Comparison of ENCODE assay signal across 8 cellular contexts in the genomic region with DNA sequence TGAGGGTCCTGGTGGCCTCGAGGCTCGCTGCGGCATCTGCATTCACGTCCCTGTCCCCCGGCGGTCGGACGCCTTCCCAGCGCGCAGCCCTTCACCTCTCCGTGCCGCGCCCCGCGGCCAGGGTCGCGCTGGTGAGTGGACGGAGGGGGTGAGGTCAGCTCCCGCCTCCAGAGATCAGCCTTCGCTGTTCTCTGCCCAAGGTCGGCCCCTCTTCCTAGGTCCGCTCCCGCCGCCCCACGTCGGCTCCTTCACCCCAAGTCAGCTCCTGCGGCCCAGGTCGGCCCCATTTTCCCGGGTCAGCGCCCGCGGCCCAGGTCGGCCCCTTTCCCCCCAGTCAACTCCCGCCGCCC. TPM values are rescaled to one million over a fixed set of nuclear protein-coding genes. Genes with fewer than 3 reads are reported as not detected.
A peak's percentile ranks its signal among the peaks of the same experiment; 100 is the strongest.
DNase-seq lines count a peak whose midpoint lies in the region; ATAC-seq, FAIRE-seq and TF ChIP-seq lines count a peak whose summit lies in the region.
"Not testable (repeated sequence)": the region's sequence is repeated elsewhere in the genome, so short reads cannot be mapped to it uniquely, and the experiment has no call there.

No MANE protein-coding gene starts in this region.

- not testable (repeated sequence) for TF ChIP-seq POLR2A in HepG2 (IDR thresholded peaks at IDR 0.05; ENCODE audit: insufficient read depth in 1 of 2, low read depth in 2 of 2, low read length in 2 of 2)

- TF ChIP-seq RAD21 in HepG2 (CRISPR knock-in tag; IDR thresholded peaks at IDR 0.05) = not testable (repeated sequence)

- TF ChIP-seq EP300 in HepG2 (IDR thresholded peaks at IDR 0.05; ENCODE audit: low read depth in 2 of 2, low read length in 2 of 2); HepG2 (CRISPR knock-in tag; IDR thresholded peaks at IDR 0.05; ENCODE audit: borderline replicate concordance): not testable (repeated sequence)

- in situ Hi-C loops in HepG2 (cut with HindIII; ENCODE audit: extremely low pct_ligation_motif_present, low pct_unique_long_range_greater_than_20kb) = not testable (repeated sequence)

- H3K27me3 Mint-ChIP-seq in activated T-cell treated with anti-CD3 and anti-CD28 coated beads, Interleukin-2, amount 50 U/mL, for 24 hours = not testable (repeated sequence)

- peak overlapping the region; percentile 69 for H3K4me3 Mint-ChIP-seq in activated T-cell treated with anti-CD3 and anti-CD28 coated beads, Interleukin-2, amount 50 U/mL, for 24 hours

- not testable (repeated sequence) for TF ChIP-seq CTCF in GM06990 (IDR thresholded peaks at IDR 0.05; ENCODE audit: insufficient read depth, low read length, poor library complexity, severe bottlenecking); LNCaP clone FGC (IDR thresholded peaks at IDR 0.05; ENCODE audit: control insufficient read depth, extremely low read depth, insufficient read depth); HepG2 (CRISPR knock-in tag; IDR thresholded peaks at IDR 0.05); upper lobe of right lung (IDR thresholded peaks at IDR 0.05)

- H3K36me3 ChIP-seq in GM06990 (ENCODE audit: control insufficient read depth, insufficient read depth, low read length); HepG2 (replicated peaks in 1 of 2; ENCODE audit: control insufficient read depth in 1 of 2, insufficient read depth in 2 of 2, low read length in 2 of 2); upper lobe of right lung: not testable (repeated sequence)

- not testable (repeated sequence) for DNase-seq in GM06990 (ENCODE audit: extremely low read depth, insufficient read length); LNCaP clone FGC (ENCODE audit: low read depth); activated T-cell treated with anti-CD3 and anti-CD28 coated beads, Interleukin-2, amount 50 U/mL, for 24 hours; HepG2 (ENCODE audit: low spot score); upper lobe of right lung

- WGBS in HepG2 (ENCODE audit: low lambda C conversion rate) = no CpG with 5 or more reads among the region's 35 CpGs

- H3K27ac ChIP-seq in HepG2 (ENCODE audit: extremely low read length, insufficient read depth, low read length); upper lobe of right lung: not testable (repeated sequence)

- H4K20me1 ChIP-seq in HepG2 (ENCODE audit: insufficient read depth, low read length) = not testable (repeated sequence)

- not testable (repeated sequence) for H3K36me3 Mint-ChIP-seq in activated T-cell treated with anti-CD3 and anti-CD28 coated beads, Interleukin-2, amount 50 U/mL, for 24 hours (ENCODE audit: low read depth)

- POLR2A ChIA-PET in HepG2 (lab: Yijun Ruan, JAX) = not testable (repeated sequence)

- peak; percentile 25 for ATAC-seq in GM21528 (IDR thresholded peaks at IDR 0.05; ENCODE audit: low FRiP score, unreplicated experiment)
- ATAC-seq in HG02943 (IDR thresholded peaks at IDR 0.05; ENCODE audit: low read depth, unreplicated experiment) = peak; percentile 16
- peak; percentile 20 for ATAC-seq in esophagus mucosa
- ATAC-seq in HepG2 = peak; percentile 68
- not testable (repeated sequence) for ATAC-seq in upper lobe of right lung

- H3K27ac Mint-ChIP-seq in activated T-cell treated with anti-CD3 and anti-CD28 coated beads, Interleukin-2, amount 50 U/mL, for 24 hours = peak overlapping the region; percentile 73

- not testable (repeated sequence) for H3K79me2 ChIP-seq in HepG2 (ENCODE audit: insufficient read depth, low read length)

- not testable (repeated sequence) for H3K4me1 ChIP-seq in HepG2 (ENCODE audit: insufficient read depth, low read length); upper lobe of right lung

- H3K4me3 ChIP-seq in GM06990 (replicated peaks; ENCODE audit: low read depth, low read length) (peak overlapping the region; percentile 54), LNCaP clone FGC (ENCODE audit: low read depth, low read length) (peak overlapping the region; percentile 45), HepG2 (replicated peaks in 1 of 3; ENCODE audit: insufficient read depth in 1 of 3, low read depth in 2 of 3, low read length in 3 of 3) (0 out of 6 replicates have a peak overlapping the region, but pooled peaks of 1 of the 3 experiments have one; percentile 34), upper lobe of right lung (peak overlapping the region; percentile 34)

- CTCF ChIA-PET in HepG2 (lab: Yijun Ruan, JAX; ENCODE audit: low intra/inter-chr PET ratio, low total read pairs) = not testable (repeated sequence)

- not testable (repeated sequence) for H3K9me3 ChIP-seq in HepG2 (ENCODE audit: low read length); upper lobe of right lung

- H2AFZ ChIP-seq in HepG2 (ENCODE audit: low read length) = not testable (repeated sequence)

- intact Hi-C loops in HepG2 (cut with micrococcal nuclease; ENCODE audit: unreplicated experiment); upper lobe of right lung (cut with DNase I): not testable (repeated sequence)

- BruUV-seq in HepG2 (replicated peaks; lab: Mats Ljungman, UMichigan) = not testable (repeated sequence)

- not testable (repeated sequence) for H3K4me1 Mint-ChIP-seq in activated T-cell treated with anti-CD3 and anti-CD28 coated beads, Interleukin-2, amount 50 U/mL, for 24 hours (ENCODE audit: low read depth)

- H3K4me2 ChIP-seq in HepG2 (ENCODE audit: low read depth, low read length) = not testable (repeated sequence)

- H3K9me3 Mint-ChIP-seq in activated T-cell treated with anti-CD3 and anti-CD28 coated beads, Interleukin-2, amount 50 U/mL, for 24 hours = not testable (repeated sequence)

- not testable (repeated sequence) for H3K27me3 ChIP-seq in GM06990 (replicated peaks; ENCODE audit: control insufficient read depth, insufficient read depth, low read length); HepG2 (ENCODE audit: control insufficient read depth in 1 of 2, insufficient read depth in 2 of 2, low read length in 2 of 2); upper lobe of right lung

- not testable (repeated sequence) for FAIRE-seq in HepG2 (lab: Jason Lieb, UNC)

- H3K9ac ChIP-seq in HepG2 (ENCODE audit: insufficient read depth, low read depth, low read length) = not testable (repeated sequence)

TF ChIP-seq in HepG2, 621 proteins besides CTCF, POLR2A, EP300 and RAD21 (continues in another document):
- TF ChIP-seq PHF8 (CRISPR knock-in tag; IDR thresholded peaks at IDR 0.05) = 0 out of 2 replicates have a peak, but pooled peaks have one; percentile 49

RNA-seq across cellular contexts. Expression of a gene that starts 0.2 kb away (rescaled TPM):
- total RNA-seq in esophagus mucosa (3.3 TPM), HepG2 (2016; rRNA removed; fragmentation: Illumina TruSeq; extraction: Trizol) (25.7 and 38.9 TPM in 2 replicates), upper lobe of right lung (44.5 TPM)
- 7.6 and 8.8 TPM in 2 replicates for total RNA-seq in HepG2 (2016; cell fraction: cytosol; rRNA removed; fragmentation: Illumina TruSeq; extraction: Trizol; ENCODE audit: low read depth)
- total RNA-seq in HepG2 (2016; cell fraction: insoluble cytoplasmic fraction; rRNA removed; fragmentation: Illumina TruSeq; extraction: Trizol) = 30.3 and 32.1 TPM in 2 replicates
- total RNA-seq in HepG2 (2016; cell fraction: membrane; rRNA removed; fragmentation: Illumina TruSeq; extraction: Trizol) = 11.3 and 13.7 TPM in 2 replicates
- total RNA-seq in HepG2 (2016; cell fraction: nucleus; rRNA removed; fragmentation: Illumina TruSeq; extraction: Trizol) = 17.4 and 20.1 TPM in 2 replicates
- 24.2 and 31.8 TPM in 2 replicates for polyA plus RNA-seq in HepG2 (2011; rRNA removed)
- 28.0 and 35.4 TPM in 2 replicates for polyA plus RNA-seq in HepG2 (2011; cell fraction: cytosol; rRNA removed)
- 115 and 120 TPM in 2 replicates for polyA plus RNA-seq in HepG2 (2011; cell fraction: nucleus; rRNA removed)
- polyA plus RNA-seq in HepG2 (2012) = 19.3 and 24.3 TPM in 2 replicates
- 8.7 TPM in 2 replicates for polyA plus RNA-seq in HepG2 (2016; cell fraction: cytosol; fragmentation: Illumina TruSeq; extraction: Trizol; ENCODE audit: low read depth)
- 41.9 and 46.2 TPM in 2 replicates for polyA plus RNA-seq in HepG2 (2016; cell fraction: insoluble cytoplasmic fraction; fragmentation: Illumina TruSeq; extraction: Trizol; ENCODE audit: low read depth)
- polyA plus RNA-seq in HepG2 (2016; cell fraction: membrane; fragmentation: Illumina TruSeq; extraction: Trizol; ENCODE audit: low read depth) = 12.9 and 13.2 TPM in 2 replicates
- polyA plus RNA-seq in HepG2 (2016; cell fraction: nucleus; fragmentation: Illumina TruSeq; extraction: Trizol; ENCODE audit: insufficient read depth, low read depth) = 48.1 and 49.2 TPM in 2 replicates
- polyA minus RNA-seq in HepG2 (2011; rRNA and poly(A)+ RNA removed; ENCODE audit: low replicate concordance) = 19.6 and 28.8 TPM in 2 replicates
- 11.9 and 18.7 TPM in 2 replicates for polyA minus RNA-seq in HepG2 (2011; cell fraction: cytosol; rRNA and poly(A)+ RNA removed)
- polyA minus RNA-seq in HepG2 (2011; cell fraction: nucleus; rRNA and poly(A)+ RNA removed) = 29.5 and 31.3 TPM in 2 replicates

RNA-seq across cellular contexts. Expression of a gene that starts 26.5 kb away (rescaled TPM):
- total RNA-seq in esophagus mucosa (2.5 TPM), HepG2 (2016; rRNA removed; fragmentation: Illumina TruSeq; extraction: Trizol) (17.0 and 17.7 TPM in 2 replicates), upper lobe of right lung (9.9 TPM)
- 3.0 and 3.7 TPM in 2 replicates for total RNA-seq in HepG2 (2016; cell fraction: cytosol; rRNA removed; fragmentation: Illumina TruSeq; extraction: Trizol; ENCODE audit: low read depth)
- 19.8 TPM in 2 replicates for total RNA-seq in HepG2 (2016; cell fraction: insoluble cytoplasmic fraction; rRNA removed; fragmentation: Illumina TruSeq; extraction: Trizol)
- 4.1 and 5.3 TPM in 2 replicates for total RNA-seq in HepG2 (2016; cell fraction: membrane; rRNA removed; fragmentation: Illumina TruSeq; extraction: Trizol)
- 10.7 and 12.9 TPM in 2 replicates for total RNA-seq in HepG2 (2016; cell fraction: nucleus; rRNA removed; fragmentation: Illumina TruSeq; extraction: Trizol)
- polyA plus RNA-seq in HepG2 (2011; rRNA removed) = 7.7 and 9.6 TPM in 2 replicates
- polyA plus RNA-seq in HepG2 (2011; cell fraction: cytosol; rRNA removed) = 8.8 and 8.9 TPM in 2 replicates
- polyA plus RNA-seq in HepG2 (2011; cell fraction: nucleus; rRNA removed) = 16.7 and 17.7 TPM in 2 replicates
- polyA plus RNA-seq in HepG2 (2012) = 7.5 and 10.4 TPM in 2 replicates
- 0.66 and 0.87 TPM in 2 replicates for polyA plus RNA-seq in HepG2 (2016; cell fraction: cytosol; fragmentation: Illumina TruSeq; extraction: Trizol; ENCODE audit: low read depth)
- 9.5 and 12.0 TPM in 2 replicates for polyA plus RNA-seq in HepG2 (2016; cell fraction: insoluble cytoplasmic fraction; fragmentation: Illumina TruSeq; extraction: Trizol; ENCODE audit: low read depth)
- 0.99 and 1.2 TPM in 2 replicates for polyA plus RNA-seq in HepG2 (2016; cell fraction: membrane; fragmentation: Illumina TruSeq; extraction: Trizol; ENCODE audit: low read depth)
- polyA plus RNA-seq in HepG2 (2016; cell fraction: nucleus; fragmentation: Illumina TruSeq; extraction: Trizol; ENCODE audit: insufficient read depth, low read depth) = 13.3 and 15.6 TPM in 2 replicates
- polyA minus RNA-seq in HepG2 (2011; rRNA and poly(A)+ RNA removed; ENCODE audit: low replicate concordance) = 18.7 and 28.7 TPM in 2 replicates
- polyA minus RNA-seq in HepG2 (2011; cell fraction: cytosol; rRNA and poly(A)+ RNA removed) = 6.6 and 6.7 TPM in 2 replicates
- 12.1 and 13.9 TPM in 2 replicates for polyA minus RNA-seq in HepG2 (2011; cell fraction: nucleus; rRNA and poly(A)+ RNA removed)
